ENCODE assay signal across 8 cellular contexts in genomic region chr12:71685961-71686657, GRCh38. TPM values are rescaled to one million over a fixed set of nuclear protein-coding genes. Genes with fewer than 3 reads are reported as not detected.
A peak's percentile ranks its signal among the peaks of the same experiment; 100 is the strongest.
DNase-seq lines count a peak whose midpoint lies in the region; ATAC-seq, FAIRE-seq and TF ChIP-seq lines count a peak whose summit lies in the region.

Gene TMEM19 (plus strand): TSS chr12:71686082. CDS start chr12:71686681, 599 bp downstream.

- H3K36me3 ChIP-seq in HUES6 (ENCODE audit: control insufficient read depth, insufficient read depth, low read length) (no peaks in the 10 kb centered on the region), OCI-LY1 (ENCODE audit: insufficient read depth, low read length) (no peaks in the 10 kb centered on the region), endothelial cell of umbilical vein (ENCODE audit: control insufficient read depth in 2 of 2, extremely low read depth in 1 of 2, insufficient read depth in 2 of 2, low read length in 2 of 2) (no peaks in the 10 kb centered on the region)

- FAIRE-seq in D721Med (lab: Jason Lieb, UNC) = no peak
- peak; percentile 85 for FAIRE-seq in endothelial cell of umbilical vein (lab: Jason Lieb, UNC)

- TF ChIP-seq CTCF in D721Med (IDR thresholded peaks at IDR 0.05; ENCODE audit: insufficient read depth, missing control alignments) (no peak), OCI-LY1 (IDR thresholded peaks at IDR 0.05; ENCODE audit: low read length) (peak; percentile 34; the same call in 1 of the 2 replicates), endothelial cell of umbilical vein (IDR thresholded peaks at IDR 0.05; ENCODE audit: extremely low read depth in 1 of 2, insufficient read depth in 1 of 2, low read depth in 1 of 2, low read length in 2 of 2) (peak in 1 of 2 donors; percentile 26)

- CTCF ChIA-PET in endothelial cell of umbilical vein (lab: Charles Lee) = interaction anchor here (0.7 to 4.6 kb wide), 12 partner anchors 13 to 294 kb away, joined by 3 to 59 read pairs (median 4); partner anchors contain the start of genes THAP2 and ZFC3H1

- H3K9me3 ChIP-seq in HUES6 (ENCODE audit: control insufficient read depth, insufficient read depth, low read depth, low read length) (no peaks in the 10 kb centered on the region), OCI-LY1 (ENCODE audit: low read length) (no peaks in the 10 kb centered on the region), endothelial cell of umbilical vein (replicated peaks; ENCODE audit: control insufficient read depth, insufficient read depth, low read length) (no peaks in the 10 kb centered on the region)

- ATAC-seq in GM21423 (IDR thresholded peaks at IDR 0.05; ENCODE audit: unreplicated experiment) = peak; percentile 89

- H3K9ac ChIP-seq in HUES6 (ENCODE audit: low read length) (peak within 1 kb of the TSS; percentile 81), OCI-LY1 (ENCODE audit: low read length) (peak within 1 kb of the TSS; percentile 76), endothelial cell of umbilical vein (replicated peaks; ENCODE audit: extremely low read depth, insufficient read depth, low read length) (peak within 1 kb of the TSS; percentile 39)

- intact Hi-C loops in endothelial cell of umbilical vein (cut with micrococcal nuclease) = loop anchor here (1.0 to 2.0 kb wide), 4 partner anchors 21 to 69 kb away; partner anchors contain the start of genes RAB21 and ZFC3H1

- H3K9me2 ChIP-seq in OCI-LY1 (ENCODE audit: low read depth, low read length) = no peaks in the 10 kb centered on the region

- H3K27me3 ChIP-seq in HUES6 (ENCODE audit: control insufficient read depth, insufficient read depth, low read length) (no peaks in the 10 kb centered on the region), OCI-LY1 (ENCODE audit: insufficient read depth, low read length) (no peaks in the 10 kb centered on the region), endothelial cell of umbilical vein (ENCODE audit: control insufficient read depth in 2 of 2, insufficient read depth in 2 of 2, low read length in 2 of 2) (no peaks in the 10 kb centered on the region)

- POLR2A ChIA-PET in endothelial cell of umbilical vein (lab: Charles Lee) = interaction anchor here (2.4 kb wide), 1 partner anchor 23 kb away, joined by 18 read pairs; the partner anchor contains the start of genes THAP2 and ZFC3H1

- no peaks in the 10 kb centered on the region for H3K4me1 ChIP-seq in HUES6 (ENCODE audit: control insufficient read depth, insufficient read depth, low read length)
- H3K4me1 ChIP-seq in OCI-LY1 (ENCODE audit: insufficient read depth, low read length, severe bottlenecking) = peaks cover 54% of the 10 kb centered on the region
- H3K4me1 ChIP-seq in endothelial cell of umbilical vein (ENCODE audit: control insufficient read depth, extremely low read depth, insufficient read depth, low read length) = peaks cover 4% of the 10 kb centered on the region

- peak within 1 kb of the TSS; percentile 68 for H3K4me3 ChIP-seq in HUES6 (ENCODE audit: low read depth, low read length)
- peak within 1 kb of the TSS; percentile 76 for H3K4me3 ChIP-seq in OCI-LY1 (ENCODE audit: low read depth, low read length, poor library complexity, severe bottlenecking)
- peak within 1 kb of the TSS; percentile 76 to 98 (median 91) for H3K4me3 ChIP-seq in endothelial cell of umbilical vein (replicated peaks in 1 of 3; ENCODE audit: insufficient read depth in 1 of 3, low read depth in 1 of 3, low read length in 3 of 3)

- H2AFZ ChIP-seq in OCI-LY1 (ENCODE audit: low read length) = peak within 1 kb of the TSS; percentile 54; the same call in 1 of the 2 replicates
- peak within 1 kb of the TSS; percentile 93 for H2AFZ ChIP-seq in endothelial cell of umbilical vein (ENCODE audit: low read depth, low read length)

- peak; percentile 86 for TF ChIP-seq POLR2A in endothelial cell of umbilical vein (IDR thresholded peaks at IDR 0.05; ENCODE audit: low read depth, low read length)

- peak within 1 kb of the TSS; percentile 58; the same call in 1 of the 2 replicates for H3K27ac ChIP-seq in HUES6 (ENCODE audit: low read depth, low read length)
- peak within 1 kb of the TSS; percentile 99 for H3K27ac ChIP-seq in OCI-LY1 (ENCODE audit: low read depth, low read length, poor library complexity, severe bottlenecking)
- H3K27ac ChIP-seq in endothelial cell of umbilical vein (ENCODE audit: insufficient read depth, low read depth, low read length) = peak within 1 kb of the TSS; percentile 32

- no peaks in the 10 kb centered on the region; the same call in 1 of the 2 replicates for H3K79me2 ChIP-seq in OCI-LY1 (ENCODE audit: insufficient read depth, low read length)
- no peaks in the 10 kb centered on the region for H3K79me2 ChIP-seq in endothelial cell of umbilical vein (ENCODE audit: control insufficient read depth, insufficient read depth, low read length)

- H3K4me2 ChIP-seq in OCI-LY1 (ENCODE audit: low read length) (peak within 1 kb of the TSS; percentile 80), endothelial cell of umbilical vein (ENCODE audit: insufficient read depth, low read length) (peak within 1 kb of the TSS; percentile 98)

- BruUV-seq in endothelial cell of umbilical vein (replicated peaks; lab: Mats Ljungman, UMichigan) = TSS peak; percentile 31

- dilution Hi-C loops in endothelial cell of umbilical vein (cut with MboI; ENCODE audit: extremely low pct_ligation_motif_present, low sequenced_read_pairs) = no loop called here

- DNase-seq in D721Med (ENCODE audit: insufficient read length, low spot score) (peak; percentile 44), endothelial cell of umbilical vein (ENCODE audit: low read depth, low spot score) (peak; percentile 93), middle frontal gyrus (ENCODE audit: extremely low spot score, low spot score) (peak; percentile 89)
- DNase-seq in activated CD8-positive, alpha-beta memory T cell treated with anti-CD3 and anti-CD28 coated beads, Interleukin-2, amount 50 U/mL, for 4 hours = peak; percentile 79
- peak; percentile 73 to 79 for DNase-seq in stimulated activated CD8-positive, alpha-beta memory T cell treated with anti-CD3 and anti-CD28 coated beads, Interleukin-2, amount 100 ng/mL, for 48 hours (ENCODE audit: low read depth in 2 of 2)

- H4K20me1 ChIP-seq in OCI-LY1 (ENCODE audit: insufficient read depth, low read length) (no peaks in the 10 kb centered on the region), endothelial cell of umbilical vein (replicated peaks; ENCODE audit: control insufficient read depth, extremely low read depth, insufficient read depth, low read length) (no peaks in the 10 kb centered on the region)

- H3F3A ChIP-seq in OCI-LY1 (ENCODE audit: insufficient read depth, low read length) = peaks cover 14% of the 10 kb centered on the region

- H3K9me1 ChIP-seq in endothelial cell of umbilical vein (replicated peaks; ENCODE audit: control insufficient read depth, extremely low read depth, insufficient read depth, low read length) = no peaks in the 10 kb centered on the region

TF ChIP-seq in endothelial cell of umbilical vein, 7 proteins besides CTCF, POLR2A, EP300 and RAD21:
- peak; percentile 82 for TF ChIP-seq MAX (IDR thresholded peaks at IDR 0.05; ENCODE audit: insufficient read depth, insufficient read length)
- peak; percentile 60 for TF ChIP-seq POLR2AphosphoS5 (IDR thresholded peaks at IDR 0.05; ENCODE audit: insufficient read depth, low read depth, low read length)
- TF ChIP-seq GATA2 (IDR thresholded peaks at IDR 0.05; ENCODE audit: insufficient read depth, insufficient read length, low read depth, low read length) = no peak
- no peak for TF ChIP-seq JUN (IDR thresholded peaks at IDR 0.05; ENCODE audit: borderline replicate concordance, insufficient read depth, insufficient read length, low read depth)
- TF ChIP-seq MYC (IDR thresholded peaks at IDR 0.05; ENCODE audit: low read depth, low read length) = no peak
- peak; percentile 4 for TF ChIP-seq FOS (IDR thresholded peaks at IDR 0.05; ENCODE audit: borderline replicate concordance, insufficient read depth, low read length)
TF ChIP-seq in endothelial cell of umbilical vein: peak in this region for 3.

RNA-seq across cellular contexts. Expression of gene TMEM19, which starts in this region (rescaled TPM):
- 23.8 and 24.4 TPM in 2 replicates for total RNA-seq in endothelial cell of umbilical vein
- polyA plus RNA-seq in endothelial cell of umbilical vein = 16.7 and 20.4 TPM in 2 replicates
- polyA plus RNA-seq in endothelial cell of umbilical vein (2011; cell fraction: cytosol; rRNA removed) = 14.2 and 15.6 TPM in 2 replicates
- polyA plus RNA-seq in endothelial cell of umbilical vein (2011; cell fraction: nucleus; rRNA removed) = 6.5 and 13.4 TPM in 2 replicates
- polyA plus RNA-seq in endothelial cell of umbilical vein (2012) = 16.8 and 20.7 TPM in 2 replicates
- 40.6 and 46.6 TPM in 2 replicates for polyA minus RNA-seq in endothelial cell of umbilical vein
- 15.3 TPM for polyA minus RNA-seq in endothelial cell of umbilical vein (2011; cell fraction: cytosol; rRNA and poly(A)+ RNA removed)
- polyA minus RNA-seq in endothelial cell of umbilical vein (2011; cell fraction: nucleus; rRNA and poly(A)+ RNA removed) = 4.5 and 8.4 TPM in 2 replicates

Comparison
In these comparisons a context has a peak if more than half of its experiments do, and no peak if none do; other contexts are left out.
1. Peak in every context shown above with its lines: DNase-seq, ATAC-seq, H3K4me3 ChIP-seq and H3K27ac ChIP-seq.
2. H3K27ac ChIP-seq: peak in every context shown above with its lines; median percentile 99 in OCI-LY1; 58 in HUES6; 32 in endothelial cell of umbilical vein.